In the genomic region with DNA sequence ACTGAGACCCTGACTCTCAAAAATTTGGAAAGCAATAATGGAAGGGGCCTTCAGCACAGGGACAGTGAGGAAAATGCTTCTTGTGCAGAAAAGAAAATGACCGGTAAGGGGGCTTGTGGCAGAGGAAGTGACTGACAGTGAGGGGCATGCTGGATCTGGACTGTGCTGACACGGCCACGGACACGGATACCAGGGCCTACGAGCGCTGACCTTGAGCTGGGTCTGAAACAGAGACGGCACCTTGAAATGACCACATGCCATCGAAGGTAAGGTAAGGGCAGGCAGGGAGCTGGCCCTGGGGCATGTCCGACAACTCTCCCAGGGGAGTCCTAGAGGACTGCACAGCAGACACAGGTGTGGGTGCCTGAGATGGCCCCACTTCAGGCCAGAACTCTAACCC, we compare ENCODE assay signal across 15 cellular contexts.
A peak's percentile ranks its signal among the peaks of the same experiment; 100 is the strongest.
DNase-seq lines count a peak whose midpoint lies in the region; ATAC-seq and TF ChIP-seq lines count a peak whose summit lies in the region.
"Had no signal": no experiment of that assay in that cellular context is flagged by ENCODE, and none has a peak within 500 bp of the region (broad histone marks: within the 10 kb centered on the region; RNA-seq: fewer than 3 reads in every experiment).

No MANE protein-coding gene starts in this region.

- dilution Hi-C loops in IMR-90 (cut with HindIII; ENCODE audit: low sequenced_read_pairs, unreplicated experiment): no loop called here

- H2BK15ac ChIP-seq in H9 (ENCODE audit: low read depth, low read length): no peak overlapping the region
- no peak overlapping the region for H2BK15ac ChIP-seq in IMR-90 (ENCODE audit: low read depth, low read length)
- H2BK15ac ChIP-seq in neuronal stem cell (ENCODE audit: low read length): peak overlapping the region; percentile 79

- CTCF ChIA-PET in IMR-90 (lab: Yijun Ruan, JAX): no interaction called here

- H2AK9ac ChIP-seq in IMR-90 (replicated peaks; ENCODE audit: low read depth, low read length, poor library complexity): peak overlapping the region; percentile 52

- H3K27ac ChIP-seq in H9 (ENCODE audit: insufficient read length, low read depth, low read length): no peak overlapping the region
- no peak overlapping the region for H3K27ac ChIP-seq in IMR-90 (ENCODE audit: insufficient read depth, low read length)
- H3K27ac ChIP-seq in neuronal stem cell (replicated peaks; ENCODE audit: low read length): no peak overlapping the region
- H3K27ac ChIP-seq: GM23248, HL-60 had no signal

- H3K4me3 ChIP-seq in IMR-90 (ENCODE audit: insufficient read depth, low read depth, low read length) (no peak overlapping the region), neuronal stem cell (ENCODE audit: low read length in 2 of 2) (no peak overlapping the region)
- H3K4me3 ChIP-seq: GM23248 had no signal

- POLR2A ChIA-PET in IMR-90 (lab: Charles Lee; ENCODE audit: unreplicated experiment): no interaction called here

- H3K79me2 ChIP-seq in H9 (ENCODE audit: insufficient read depth, low read length): no peaks in the 10 kb centered on the region

- no peak for TF ChIP-seq CTCF in H9 (conservative IDR thresholded peaks at IDR 0.05)
- TF ChIP-seq CTCF in IMR-90 (conservative IDR thresholded peaks at IDR 0.05; ENCODE audit: low read depth, low read length): no peak
- TF ChIP-seq CTCF in type B pancreatic cell (conservative IDR thresholded peaks at IDR 0.05): no peak

- no peak overlapping the region for H4K5ac ChIP-seq in H9 (ENCODE audit: insufficient read length, low read depth, low read length)
- no peak overlapping the region for H4K5ac ChIP-seq in IMR-90 (ENCODE audit: low read depth, low read length)

- H2BK20ac ChIP-seq in H9 (ENCODE audit: low read depth, low read length, poor library complexity, severe bottlenecking) (no peak overlapping the region), IMR-90 (ENCODE audit: low read depth, low read length) (no peak overlapping the region)

- H2BK5ac ChIP-seq in H9 (ENCODE audit: insufficient read length, low read length): no peak overlapping the region
- no peak overlapping the region for H2BK5ac ChIP-seq in IMR-90 (ENCODE audit: low read depth, low read length, poor library complexity, severe bottlenecking)
- H2BK5ac ChIP-seq in neuronal stem cell (ENCODE audit: low read length): no peak overlapping the region

- no peak for TF ChIP-seq POLR2A in IMR-90 (IDR thresholded peaks at IDR 0.05; ENCODE audit: low read depth, low read length)

- ATAC-seq in IMR-90 (ENCODE audit: low read depth): no peak
- no peak for ATAC-seq in HG03097 (IDR thresholded peaks at IDR 0.05; ENCODE audit: low FRiP score, unreplicated experiment)
- ATAC-seq in GM19324 (IDR thresholded peaks at IDR 0.05; ENCODE audit: low FRiP score, unreplicated experiment): no peak

- H3K4ac ChIP-seq in H9 (ENCODE audit: low read depth, low read length) (no peak overlapping the region), IMR-90 (ENCODE audit: low read depth, low read length) (no peak overlapping the region), neuronal stem cell (ENCODE audit: low read length) (no peak overlapping the region)

- intact Hi-C loops in IMR-90 (cut with micrococcal nuclease): no loop called here

- H3K4me1 ChIP-seq in H9 (ENCODE audit: insufficient read depth, low read length) (no peaks in the 10 kb centered on the region), IMR-90 (ENCODE audit: control insufficient read depth, insufficient read depth, low read length) (peaks cover 5% of the 10 kb centered on the region; the same call in 1 of the 2 replicates), neuronal stem cell (ENCODE audit: control insufficient read depth in 2 of 2, insufficient read depth in 1 of 2, low read depth in 1 of 2, low read length in 2 of 2) (peaks cover 5 to 14% of the 10 kb centered on the region in 2 donors)
- H3K4me1 ChIP-seq: BE2C had no signal

- no peak overlapping the region for H3K27ac Mint-ChIP-seq in H9
- peak overlapping the region; percentile 34 for H3K27ac Mint-ChIP-seq in type B pancreatic cell
- H3K27ac Mint-ChIP-seq: CD4-positive, CD25-positive, alpha-beta regulatory T cell; IgD-negative memory B cell had no signal

- H3K4me2 ChIP-seq in H9 (ENCODE audit: insufficient read depth, insufficient read length, low read length) (no peak overlapping the region), IMR-90 (ENCODE audit: low read depth, low read length) (no peak overlapping the region), neuronal stem cell (ENCODE audit: insufficient read depth, low read length, poor library complexity, severe bottlenecking) (no peak overlapping the region)

- H3K36me3 Mint-ChIP-seq in H9 (ENCODE audit: insufficient read depth in 1 of 3, low read depth in 3 of 3) (peaks cover 3 to 6% (median 4%) of the 10 kb centered on the region in 3 experiments; a peak in 6 of 7 replicates), type B pancreatic cell (no peaks in the 10 kb centered on the region)
- H3K36me3 Mint-ChIP-seq: CD4-positive, CD25-positive, alpha-beta regulatory T cell; IgD-negative memory B cell had no signal

- no peak for TF ChIP-seq RAD21 in IMR-90 (IDR thresholded peaks at IDR 0.05; ENCODE audit: low read length)

- H3K9me3 ChIP-seq in H9 (ENCODE audit: control insufficient read depth, low read depth, low read length) (no peaks in the 10 kb centered on the region), IMR-90 (ENCODE audit: control insufficient read depth, insufficient read depth, low read length) (no peaks in the 10 kb centered on the region), neuronal stem cell (replicated peaks in 1 of 2; ENCODE audit: control insufficient read depth in 2 of 2, insufficient read depth in 1 of 2, low read depth in 1 of 2, low read length in 2 of 2) (peaks cover 3% of the 10 kb centered on the region in 2 donors)
- H3K9me3 ChIP-seq: BE2C, Caco-2 had no signal

- no peak for DNase-seq in H9
- DNase-seq in IMR-90: no peak
- no peak for DNase-seq in neuronal stem cell (ENCODE audit: low spot score)
- DNase-seq in type B pancreatic cell (ENCODE audit: extremely low spot score, unreplicated experiment): peak; percentile 62
- DNase-seq: ACHN; BE2C; C1 segment of cervical spinal cord; Caco-2; CD4-positive, CD25-positive, alpha-beta regulatory T cell; GM23248; HCEC 1CT had no signal

- H3K27me3 ChIP-seq in H9 (ENCODE audit: insufficient read depth, low read length) (no peaks in the 10 kb centered on the region), IMR-90 (ENCODE audit: control insufficient read depth, insufficient read depth, low read length) (no peaks in the 10 kb centered on the region; the same call in 1 of the 2 replicates), neuronal stem cell (ENCODE audit: control insufficient read depth in 3 of 3, insufficient read depth in 3 of 3, low read depth in 1 of 3, low read length in 3 of 3) (peaks cover 0 to 3% (median 0%) of the 10 kb centered on the region in 3 experiments)
- H3K27me3 ChIP-seq: BE2C had no signal

- no peak overlapping the region for H3T11ph ChIP-seq in H9 (ENCODE audit: low read length)

- H2BK120ac ChIP-seq in H9 (ENCODE audit: low read depth, low read length, poor library complexity, severe bottlenecking) (no peak overlapping the region), IMR-90 (ENCODE audit: low read depth, low read length) (no peak overlapping the region), neuronal stem cell (ENCODE audit: low read depth, low read length) (no peak overlapping the region)

- H3K27me3 Mint-ChIP-seq in H9 (ENCODE audit: low read depth) (no peaks in the 10 kb centered on the region; the same call in 1 of the 2 replicates), type B pancreatic cell (no peaks in the 10 kb centered on the region)
- H3K27me3 Mint-ChIP-seq: CD4-positive, CD25-positive, alpha-beta regulatory T cell had no signal

- H4K8ac ChIP-seq in H9 (replicated peaks; ENCODE audit: insufficient read length, low read depth, low read length) (no peak overlapping the region), IMR-90 (ENCODE audit: low read depth in 2 of 2, low read length in 2 of 2) (no peak overlapping the region), neuronal stem cell (ENCODE audit: low read depth, low read length) (no peak overlapping the region)

- no peak overlapping the region for H3K4me3 Mint-ChIP-seq in H9
- H3K4me3 Mint-ChIP-seq in type B pancreatic cell: peak overlapping the region; percentile 5
- H3K4me3 Mint-ChIP-seq: CD4-positive, CD25-positive, alpha-beta regulatory T cell; IgD-negative memory B cell had no signal

- H3K56ac ChIP-seq in H9 (ENCODE audit: insufficient read length, low read depth, low read length) (no peak overlapping the region), IMR-90 (ENCODE audit: extremely low read depth, insufficient read depth, low read length) (no peak overlapping the region)

- peaks cover 23 to 38% of the 10 kb centered on the region in 2 experiments for H3K4me1 Mint-ChIP-seq in H9
- H3K4me1 Mint-ChIP-seq in type B pancreatic cell (ENCODE audit: unreplicated experiment): peaks cover 56% of the 10 kb centered on the region
- H3K4me1 Mint-ChIP-seq: IgD-negative memory B cell had no signal

- no peaks in the 10 kb centered on the region for H3K79me1 ChIP-seq in H9 (ENCODE audit: insufficient read depth, low read depth, low read length, poor library complexity, severe bottlenecking)
- H3K79me1 ChIP-seq in IMR-90 (ENCODE audit: low read depth in 1 of 2, low read length in 2 of 2): no peaks in the 10 kb centered on the region
- no peaks in the 10 kb centered on the region for H3K79me1 ChIP-seq in neuronal stem cell (ENCODE audit: low read depth, low read length)

- H3K9ac ChIP-seq in H9 (ENCODE audit: extremely low read depth, insufficient read length, low read length): no peak overlapping the region
- no peak overlapping the region for H3K9ac ChIP-seq in IMR-90 (ENCODE audit: low read depth, low read length)
- H3K9ac ChIP-seq in neuronal stem cell (ENCODE audit: low read depth, low read length, poor library complexity): peak overlapping the region; percentile 3
- H3K9ac ChIP-seq: GM23248 had no signal

- BruUV-seq in IMR-90 (replicated peaks; lab: Mats Ljungman, UMichigan): no TSS peak

- no peak overlapping the region for H3K18ac ChIP-seq in H9 (ENCODE audit: insufficient read length, low read depth, low read length)
- H3K18ac ChIP-seq in IMR-90 (ENCODE audit: low read depth, low read length): no peak overlapping the region
- H3K18ac ChIP-seq in neuronal stem cell (ENCODE audit: low read length): peak overlapping the region; percentile 52

- peaks cover 4% of the 10 kb centered on the region in 2 experiments for H3K9me3 Mint-ChIP-seq in H9
- peaks cover 4% of the 10 kb centered on the region for H3K9me3 Mint-ChIP-seq in type B pancreatic cell

- H4K20me1 ChIP-seq in H9 (ENCODE audit: control insufficient read depth, insufficient read depth, insufficient read length): no peaks in the 10 kb centered on the region
- no peaks in the 10 kb centered on the region for H4K20me1 ChIP-seq in IMR-90 (ENCODE audit: insufficient read depth, low read length)

- H3K14ac ChIP-seq in H9 (ENCODE audit: insufficient read depth, low read length): peak overlapping the region; percentile 67; the same call in 1 of the 2 replicates
- H3K14ac ChIP-seq in IMR-90 (replicated peaks; ENCODE audit: low read depth, low read length): no peak overlapping the region
- H3K14ac ChIP-seq in neuronal stem cell (ENCODE audit: low read length): no peak overlapping the region

- H3K23me2 ChIP-seq in H9 (ENCODE audit: insufficient read length, low read depth, low read length, poor library complexity, severe bottlenecking): no peaks in the 10 kb centered on the region

- no CpG with 5 or more reads among the region's 9 CpGs for WGBS in H9 (ENCODE audit: extremely low coverage, insufficient read length, low lambda C conversion rate)
- 100% methylated on average over 2 of the region's 9 CpGs; no CpG with 5 or more reads in 1 of the 2 experiments for WGBS in IMR-90 (ENCODE audit: extremely low coverage in 2 of 2, insufficient read length in 1 of 2), 2 experiments
- WGBS in neuronal stem cell (ENCODE audit: extremely low coverage in 2 of 2, insufficient read length in 2 of 2, insufficient replicate concordance in 1 of 2), 2 donors: no CpG with 5 or more reads among the region's 9 CpGs

- no peaks in the 10 kb centered on the region for H3K36me3 ChIP-seq in IMR-90 (ENCODE audit: control insufficient read depth, insufficient read depth, low read length)
- no peaks in the 10 kb centered on the region for H3K36me3 ChIP-seq in neuronal stem cell (replicated peaks in 1 of 2; ENCODE audit: control insufficient read depth in 2 of 2, insufficient read depth in 2 of 2, low read length in 2 of 2)
- H3K36me3 ChIP-seq: BE2C had no signal

- H4K91ac ChIP-seq in H9 (ENCODE audit: insufficient read length, low read depth, low read length) (no peak overlapping the region), IMR-90 (ENCODE audit: insufficient read depth, low read depth, low read length) (no peak overlapping the region), neuronal stem cell (ENCODE audit: low read depth, low read length, poor library complexity) (no peak overlapping the region)

- in situ Hi-C loops in IMR-90 (cut with MboI; ENCODE audit: low sequenced_read_pairs): no loop called here

- no peak overlapping the region for H2BK12ac ChIP-seq in H9 (ENCODE audit: insufficient read length, low read depth, low read length)
- peak overlapping the region; percentile 87 for H2BK12ac ChIP-seq in neuronal stem cell (ENCODE audit: low read length)

- H2AFZ ChIP-seq in H9 (ENCODE audit: low read length): no peak overlapping the region
- no peak overlapping the region for H2AFZ ChIP-seq in IMR-90 (replicated peaks; ENCODE audit: low read length, poor library complexity)
- H2AFZ ChIP-seq in neuronal stem cell (ENCODE audit: low read length): no peak overlapping the region
- H2AFZ ChIP-seq: GM23248 had no signal

- H3K9me1 ChIP-seq in IMR-90 (ENCODE audit: insufficient read depth, low read length): peaks cover 2% of the 10 kb centered on the region; the same call in 1 of the 2 replicates

- H2AK5ac ChIP-seq in H9 (ENCODE audit: insufficient read length, low read length): no peak overlapping the region
- no peak overlapping the region for H2AK5ac ChIP-seq in IMR-90 (ENCODE audit: low read depth, low read length)
- peak overlapping the region; percentile 51 for H2AK5ac ChIP-seq in neuronal stem cell (ENCODE audit: low read depth, low read length)

- H3K23ac ChIP-seq in H9 (ENCODE audit: insufficient read length, low read depth, low read length) (no peak overlapping the region), IMR-90 (ENCODE audit: low read depth, low read length) (no peak overlapping the region), neuronal stem cell (ENCODE audit: low read depth, low read length, poor library complexity) (no peak overlapping the region)
